In the genomic region with DNA sequence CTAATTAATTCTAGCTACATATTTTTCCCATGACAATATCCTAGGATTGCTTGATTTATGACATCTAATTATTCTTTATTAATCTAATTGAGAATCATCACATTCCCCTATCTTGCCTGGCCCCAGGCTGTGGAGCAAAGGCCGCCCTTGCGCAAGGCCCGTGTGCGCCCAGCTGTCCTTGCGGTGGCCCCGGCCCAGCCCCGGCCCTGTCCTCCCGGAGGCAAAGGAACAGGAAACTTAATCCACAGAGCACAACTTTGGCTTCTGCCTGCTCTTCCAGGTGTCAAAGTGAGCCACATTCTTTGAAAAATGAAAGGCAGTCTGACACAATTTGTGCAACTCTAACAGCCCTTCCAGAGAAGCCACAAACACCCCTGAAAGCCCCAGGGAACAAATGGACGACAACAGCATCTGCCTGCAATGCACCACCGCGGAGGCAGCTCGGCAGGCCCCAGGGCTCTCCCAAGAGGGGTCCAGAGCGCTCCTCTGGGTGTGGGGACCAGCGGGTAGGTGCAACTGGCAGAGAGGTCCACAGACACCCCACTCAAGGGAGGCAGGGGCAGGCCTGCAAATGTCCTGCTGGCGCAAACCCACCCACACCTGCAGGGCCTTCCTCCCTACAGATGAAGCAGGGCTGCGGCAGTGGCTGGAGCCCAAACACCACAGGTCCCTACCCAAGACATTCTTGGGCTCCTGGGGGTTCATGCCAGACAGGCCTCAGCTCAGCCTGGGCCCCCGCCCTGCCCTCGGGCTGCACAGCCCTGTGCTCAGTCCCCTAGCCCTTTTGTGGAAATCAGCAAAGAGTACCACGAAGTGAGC, we compare ENCODE assay signal across 1 cellular context.
TF ChIP-seq lines count a peak whose summit lies in the region.

No MANE protein-coding gene starts in this region.

TF ChIP-seq in HepG2, 621 proteins besides CTCF, POLR2A, EP300 and RAD21 (continued from another document):
- TF ChIP-seq, protein P1, sequence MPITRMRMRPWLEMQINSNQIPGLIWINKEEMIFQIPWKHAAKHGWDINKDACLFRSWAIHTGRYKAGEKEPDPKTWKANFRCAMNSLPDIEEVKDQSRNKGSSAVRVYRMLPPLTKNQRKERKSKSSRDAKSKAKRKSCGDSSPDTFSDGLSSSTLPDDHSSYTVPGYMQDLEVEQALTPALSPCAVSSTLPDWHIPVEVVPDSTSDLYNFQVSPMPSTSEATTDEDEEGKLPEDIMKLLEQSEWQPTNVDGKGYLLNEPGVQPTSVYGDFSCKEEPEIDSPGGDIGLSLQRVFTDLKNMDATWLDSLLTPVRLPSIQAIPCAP (CRISPR knock-in tag; IDR thresholded peaks at IDR 0.05; ENCODE audit: low read depth), result no peak
- TF ChIP-seq, protein P2, sequence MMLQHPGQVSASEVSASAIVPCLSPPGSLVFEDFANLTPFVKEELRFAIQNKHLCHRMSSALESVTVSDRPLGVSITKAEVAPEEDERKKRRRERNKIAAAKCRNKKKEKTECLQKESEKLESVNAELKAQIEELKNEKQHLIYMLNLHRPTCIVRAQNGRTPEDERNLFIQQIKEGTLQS (CRISPR knock-in tag; IDR thresholded peaks at IDR 0.05), result no peak
- TF ChIP-seq WIZ (CRISPR knock-in tag; IDR thresholded peaks at IDR 0.05) (0 out of 2 replicates have a peak, but pooled peaks have one; percentile 45), SMAD3 (CRISPR knock-in tag; IDR thresholded peaks at IDR 0.05) (peak; percentile 65; the same call in 1 of the 2 replicates), ZNF747 (CRISPR knock-in tag; IDR thresholded peaks at IDR 0.05; ENCODE audit: borderline replicate concordance) (no peak), ZNF367 (CRISPR knock-in tag; IDR thresholded peaks at IDR 0.05; ENCODE audit: borderline replicate concordance) (0 out of 2 replicates have a peak, but pooled peaks have one; percentile 66), SRSF1 (optimal IDR thresholded peaks at IDR 0.05; ENCODE audit: low read depth, low read length) (no peak), ZNF572 (CRISPR knock-in tag; IDR thresholded peaks at IDR 0.05) (no peak), ZMAT3 (CRISPR knock-in tag; conservative IDR thresholded peaks at IDR 0.05) (peak; percentile 58; the same call in 1 of the 2 replicates), ZFY (CRISPR knock-in tag; IDR thresholded peaks at IDR 0.05) (peak; percentile 86), HDAC2 (CRISPR knock-in tag; IDR thresholded peaks at IDR 0.05) (0 out of 2 replicates have a peak, but pooled peaks have one; percentile 39), ZNF552 (CRISPR knock-in tag; IDR thresholded peaks at IDR 0.05; ENCODE audit: borderline replicate concordance) (no peak), ZBTB42 (CRISPR knock-in tag; IDR thresholded peaks at IDR 0.05) (no peak), TGIF2 (CRISPR knock-in tag; IDR thresholded peaks at IDR 0.05) (no peak), SCMH1 (CRISPR knock-in tag; IDR thresholded peaks at IDR 0.05; ENCODE audit: borderline replicate concordance) (no peak), KDM2A (CRISPR knock-in tag; IDR thresholded peaks at IDR 0.05; ENCODE audit: borderline replicate concordance, low read depth) (peak; percentile 79), MIXL1 (CRISPR knock-in tag; IDR thresholded peaks at IDR 0.05) (0 out of 2 replicates have a peak, but pooled peaks have one; percentile 28), SOX6 (IDR thresholded peaks at IDR 0.05) (no peak), SOX6 (CRISPR knock-in tag; IDR thresholded peaks at IDR 0.05) (peak; percentile 75), PAWR (CRISPR knock-in tag; IDR thresholded peaks at IDR 0.05; ENCODE audit: borderline replicate concordance) (no peak), FOXA3 (CRISPR knock-in tag; IDR thresholded peaks at IDR 0.05) (peak; percentile 53), MTA3 (CRISPR knock-in tag; IDR thresholded peaks at IDR 0.05) (no peak), ETV6 (CRISPR knock-in tag; conservative IDR thresholded peaks at IDR 0.05) (no peak), KMT2A (CRISPR knock-in tag; IDR thresholded peaks at IDR 0.05) (peak; percentile 69; the same call in 1 of the 2 replicates), XRCC5 (optimal IDR thresholded peaks at IDR 0.05; ENCODE audit: low read length) (no peak), ZNF326 (CRISPR knock-in tag; IDR thresholded peaks at IDR 0.05; ENCODE audit: borderline replicate concordance) (no peak), ZNF790 (CRISPR knock-in tag; IDR thresholded peaks at IDR 0.05; ENCODE audit: borderline replicate concordance) (no peak), TEAD3 (CRISPR knock-in tag; optimal IDR thresholded peaks at IDR 0.05; ENCODE audit: borderline replicate concordance) (peak; percentile 51)
- TF ChIP-seq, protein P3, sequence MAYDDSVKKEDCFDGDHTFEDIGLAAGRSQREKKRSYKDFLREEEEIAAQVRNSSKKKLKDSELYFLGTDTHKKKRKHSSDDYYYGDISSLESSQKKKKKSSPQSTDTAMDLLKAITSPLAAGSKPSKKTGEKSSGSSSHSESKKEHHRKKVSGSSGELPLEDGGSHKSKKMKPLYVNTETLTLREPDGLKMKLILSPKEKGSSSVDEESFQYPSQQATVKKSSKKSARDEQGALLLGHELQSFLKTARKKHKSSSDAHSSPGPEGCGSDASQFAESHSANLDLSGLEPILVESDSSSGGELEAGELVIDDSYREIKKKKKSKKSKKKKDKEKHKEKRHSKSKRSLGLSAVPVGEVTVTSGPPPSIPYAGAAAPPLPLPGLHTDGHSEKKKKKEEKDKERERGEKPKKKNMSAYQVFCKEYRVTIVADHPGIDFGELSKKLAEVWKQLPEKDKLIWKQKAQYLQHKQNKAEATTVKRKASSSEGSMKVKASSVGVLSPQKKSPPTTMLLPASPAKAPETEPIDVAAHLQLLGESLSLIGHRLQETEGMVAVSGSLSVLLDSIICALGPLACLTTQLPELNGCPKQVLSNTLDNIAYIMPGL (CRISPR knock-in tag; IDR thresholded peaks at IDR 0.05; ENCODE audit: borderline replicate concordance in 1 of 2, low read depth in 1 of 2), result peak in 1 of 2 experiments; percentile 42; a peak in 1 of 4 replicates
- TF ChIP-seq, protein P4, sequence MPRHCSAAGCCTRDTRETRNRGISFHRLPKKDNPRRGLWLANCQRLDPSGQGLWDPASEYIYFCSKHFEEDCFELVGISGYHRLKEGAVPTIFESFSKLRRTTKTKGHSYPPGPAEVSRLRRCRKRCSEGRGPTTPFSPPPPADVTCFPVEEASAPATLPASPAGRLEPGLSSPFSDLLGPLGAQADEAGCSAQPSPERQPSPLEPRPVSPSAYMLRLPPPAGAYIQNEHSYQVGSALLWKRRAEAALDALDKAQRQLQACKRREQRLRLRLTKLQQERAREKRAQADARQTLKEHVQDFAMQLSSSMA (CRISPR knock-in tag; IDR thresholded peaks at IDR 0.05), result 0 out of 2 replicates have a peak, but pooled peaks have one; percentile 29
- TF ChIP-seq, protein P5, sequence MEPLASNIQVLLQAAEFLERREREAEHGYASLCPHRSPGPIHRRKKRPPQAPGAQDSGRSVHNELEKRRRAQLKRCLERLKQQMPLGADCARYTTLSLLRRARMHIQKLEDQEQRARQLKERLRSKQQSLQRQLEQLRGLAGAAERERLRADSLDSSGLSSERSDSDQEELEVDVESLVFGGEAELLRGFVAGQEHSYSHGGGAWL (CRISPR knock-in tag; IDR thresholded peaks at IDR 0.05), result 0 out of 2 replicates have a peak, but pooled peaks have one; percentile 39
- TF ChIP-seq, protein P6, sequence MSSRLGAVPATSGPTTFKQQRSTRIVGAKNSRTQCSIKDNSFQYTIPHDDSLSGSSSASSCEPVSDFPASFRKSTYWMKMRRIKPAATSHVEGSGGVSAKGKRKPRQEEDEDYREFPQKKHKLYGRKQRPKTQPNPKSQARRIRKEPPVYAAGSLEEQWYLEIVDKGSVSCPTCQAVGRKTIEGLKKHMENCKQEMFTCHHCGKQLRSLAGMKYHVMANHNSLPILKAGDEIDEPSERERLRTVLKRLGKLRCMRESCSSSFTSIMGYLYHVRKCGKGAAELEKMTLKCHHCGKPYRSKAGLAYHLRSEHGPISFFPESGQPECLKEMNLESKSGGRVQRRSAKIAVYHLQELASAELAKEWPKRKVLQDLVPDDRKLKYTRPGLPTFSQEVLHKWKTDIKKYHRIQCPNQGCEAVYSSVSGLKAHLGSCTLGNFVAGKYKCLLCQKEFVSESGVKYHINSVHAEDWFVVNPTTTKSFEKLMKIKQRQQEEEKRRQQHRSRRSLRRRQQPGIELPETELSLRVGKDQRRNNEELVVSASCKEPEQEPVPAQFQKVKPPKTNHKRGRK (CRISPR knock-in tag; IDR thresholded peaks at IDR 0.05), result no peak
